Comparison of ENCODE assay signal across 7 cellular contexts in the genomic region with DNA sequence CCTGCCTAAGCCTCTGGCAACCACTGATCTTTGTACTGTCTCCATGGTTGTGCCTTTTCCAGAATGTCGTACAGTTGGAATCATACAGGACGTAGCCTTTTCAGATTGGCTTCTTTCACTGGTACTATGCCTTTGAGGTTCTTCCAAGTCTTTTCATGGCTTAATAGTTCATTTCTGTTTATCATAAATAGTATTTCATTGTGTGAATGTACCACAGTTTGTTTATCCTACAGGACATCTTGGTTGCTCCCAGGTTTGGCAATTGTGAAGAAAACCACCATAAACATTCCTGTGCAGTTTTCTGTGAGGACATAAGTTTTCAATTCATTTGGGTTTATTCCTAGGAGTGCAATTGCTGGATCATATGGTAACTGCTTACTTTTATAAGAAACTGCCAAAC.
"Had no signal": no experiment of that assay in that cellular context is flagged by ENCODE, and none has a peak within 500 bp of the region (broad histone marks: within the 10 kb centered on the region; RNA-seq: fewer than 3 reads in every experiment).

No MANE protein-coding gene starts in this region.

- FAIRE-seq: HTR-8/SVneo had no signal

- H3K4me1 ChIP-seq: HAP-1 had no signal

- H3K27ac ChIP-seq: GM23248 had no signal

- H2AFZ ChIP-seq: GM23248 had no signal

- H3K4me1 Mint-ChIP-seq: IgD-negative memory B cell had no signal

- H3K9ac ChIP-seq: GM23248 had no signal

- H3K4me3 Mint-ChIP-seq: IgD-negative memory B cell had no signal

- H3K36me3 ChIP-seq: HAP-1 had no signal

- DNase-seq: GM23248, GOT3, H7, KBM-7 had no signal

- H3K27ac Mint-ChIP-seq: IgD-negative memory B cell had no signal

- H3K4me3 ChIP-seq: GM23248, HAP-1 had no signal
